Comparison of ENCODE assay signal across 9 cellular contexts in genomic region chr13:45055902-45056648, GRCh38.
A peak's percentile ranks its signal among the peaks of the same experiment; 100 is the strongest.
DNase-seq lines count a peak whose midpoint lies in the region; ATAC-seq and TF ChIP-seq lines count a peak whose summit lies in the region.
"Had no signal": no experiment of that assay in that cellular context is flagged by ENCODE, and none has a peak within 500 bp of the region (broad histone marks: within the 10 kb centered on the region; RNA-seq: fewer than 3 reads in every experiment).

No MANE protein-coding gene starts in this region.

- H3K27me3 ChIP-seq in osteoblast (ENCODE audit: insufficient read depth, low read length), result peaks cover 2% of the 10 kb centered on the region
- no peaks in the 10 kb centered on the region for H3K27me3 ChIP-seq in H7 (ENCODE audit: control insufficient read depth, insufficient read depth, low read length)

- no peaks in the 10 kb centered on the region for H3K36me3 ChIP-seq in osteoblast (ENCODE audit: insufficient read depth, low read length)
- no peaks in the 10 kb centered on the region for H3K36me3 ChIP-seq in H7 (replicated peaks; ENCODE audit: control insufficient read depth, insufficient read depth, low read length)

- peak overlapping the region; percentile 72 for H2AFZ ChIP-seq in osteoblast (ENCODE audit: low read length)

- peaks cover 24% of the 10 kb centered on the region for H3K4me1 ChIP-seq in osteoblast (ENCODE audit: insufficient read depth, low read length)

- intact Hi-C loops in dendritic cell treated with granulocyte-macrophage colony-stimulating factor and Interleukin-4, amounts not matched to agents 40 ng/mL and 50 ng/mL, for 4 days (cut with micrococcal nuclease), result loop anchor here (10.0 kb wide), 2 partner anchors 59 to 139 kb away; no protein-coding TSS in a partner anchor

- peaks cover 9% of the 10 kb centered on the region for H3K9me3 Mint-ChIP-seq in dendritic cell treated with granulocyte-macrophage colony-stimulating factor and Interleukin-4, amounts not matched to agents 40 ng/mL and 50 ng/mL, for 4 days
- no peaks in the 10 kb centered on the region for H3K9me3 Mint-ChIP-seq in mesothelial cell of epicardium

- peak; percentile 17 for ATAC-seq in GM18861 (IDR thresholded peaks at IDR 0.05; ENCODE audit: unreplicated experiment)

- DNase-seq in NCI-H226, result peak; percentile 78
- DNase-seq in osteoblast (ENCODE audit: insufficient read length, low spot score, missing footprints), result no peak
- DNase-seq in mesothelial cell of epicardium (ENCODE audit: low spot score in 2 of 2, unreplicated experiment in 2 of 2), result no peak
- DNase-seq in NK-92 treated with Interleukin-12 subunit alpha and Interleukin-12 subunit beta, amount 100 ng/mL, for 24 hours (lab: John Stamatoyannopoulos, UW), result no peak
- no peak for DNase-seq in NCI-H748 treated with DMSO at 0.1 percent for 48 hours (lab: John Stamatoyannopoulos, UW)
- DNase-seq in H7, result no peak
- DNase-seq: naive B cell had no signal

- H4K20me1 ChIP-seq in osteoblast (ENCODE audit: insufficient read depth, low read length), result no peaks in the 10 kb centered on the region

- H3K9me3 ChIP-seq in osteoblast (ENCODE audit: low read depth, low read length), result no peaks in the 10 kb centered on the region

- peak overlapping the region; percentile 76 for H3K4me2 ChIP-seq in osteoblast (ENCODE audit: insufficient read depth, low read length)

- peak overlapping the region; percentile 18 for H3K4me3 Mint-ChIP-seq in dendritic cell treated with granulocyte-macrophage colony-stimulating factor and Interleukin-4, amounts not matched to agents 40 ng/mL and 50 ng/mL, for 4 days
- H3K4me3 Mint-ChIP-seq in mesothelial cell of epicardium, result no peak overlapping the region
- H3K4me3 Mint-ChIP-seq: naive B cell had no signal

- no peaks in the 10 kb centered on the region for H3K79me2 ChIP-seq in osteoblast (ENCODE audit: insufficient read depth, low read length)

- peak overlapping the region; percentile 66 for H3K27ac Mint-ChIP-seq in dendritic cell treated with granulocyte-macrophage colony-stimulating factor and Interleukin-4, amounts not matched to agents 40 ng/mL and 50 ng/mL, for 4 days
- no peak overlapping the region for H3K27ac Mint-ChIP-seq in mesothelial cell of epicardium

- TF ChIP-seq CTCF in osteoblast (IDR thresholded peaks at IDR 0.05; ENCODE audit: extremely low read depth, low read depth, low read length) (no peak), mesothelial cell of epicardium (IDR thresholded peaks at IDR 0.05; ENCODE audit: unreplicated experiment) (no peak)

- H3K27ac ChIP-seq in osteoblast (ENCODE audit: low read depth, low read length), result peak overlapping the region; percentile 75

- peak overlapping the region; percentile 49 for H3K4me3 ChIP-seq in osteoblast (ENCODE audit: insufficient read depth, low read length)
- no peak overlapping the region for H3K4me3 ChIP-seq in H7 (ENCODE audit: insufficient read depth, low read depth, low read length)

- no peaks in the 10 kb centered on the region for H3K36me3 Mint-ChIP-seq in dendritic cell treated with granulocyte-macrophage colony-stimulating factor and Interleukin-4, amounts not matched to agents 40 ng/mL and 50 ng/mL, for 4 days (ENCODE audit: low read depth)
- H3K36me3 Mint-ChIP-seq in mesothelial cell of epicardium, result no peaks in the 10 kb centered on the region
- H3K36me3 Mint-ChIP-seq: naive B cell had no signal

- H3K4me1 Mint-ChIP-seq in dendritic cell treated with granulocyte-macrophage colony-stimulating factor and Interleukin-4, amounts not matched to agents 40 ng/mL and 50 ng/mL, for 4 days (ENCODE audit: low read depth), result peaks cover 49% of the 10 kb centered on the region
- H3K4me1 Mint-ChIP-seq in mesothelial cell of epicardium, result peaks cover 13% of the 10 kb centered on the region

- H3K27me3 Mint-ChIP-seq in dendritic cell treated with granulocyte-macrophage colony-stimulating factor and Interleukin-4, amounts not matched to agents 40 ng/mL and 50 ng/mL, for 4 days, result peaks cover 2% of the 10 kb centered on the region
- H3K27me3 Mint-ChIP-seq in mesothelial cell of epicardium (ENCODE audit: low read depth), result peaks cover 8% of the 10 kb centered on the region
